1 cellular context compared by ENCODE assay signal in genomic region chr12:120267736-120268135, GRCh38.
TF ChIP-seq lines count a peak whose summit lies in the region.

No MANE protein-coding gene starts in this region.

TF ChIP-seq in endothelial cell of umbilical vein, 7 proteins besides CTCF, POLR2A, EP300 and RAD21:
- TF ChIP-seq EZH2 (IDR thresholded peaks at IDR 0.05; ENCODE audit: borderline replicate concordance, low read depth, low read length, severe bottlenecking) (no peak), MAX (IDR thresholded peaks at IDR 0.05; ENCODE audit: insufficient read depth, insufficient read length) (no peak), POLR2AphosphoS5 (IDR thresholded peaks at IDR 0.05; ENCODE audit: insufficient read depth, low read depth, low read length) (no peak), GATA2 (IDR thresholded peaks at IDR 0.05; ENCODE audit: insufficient read depth, insufficient read length, low read depth, low read length) (no peak), FOS (IDR thresholded peaks at IDR 0.05; ENCODE audit: borderline replicate concordance, insufficient read depth, low read length) (no peak), MYC (IDR thresholded peaks at IDR 0.05; ENCODE audit: low read depth, low read length) (no peak), JUN (IDR thresholded peaks at IDR 0.05; ENCODE audit: borderline replicate concordance, insufficient read depth, insufficient read length, low read depth) (no peak)
